ENCODE assay signal across 21 cellular contexts in the genomic region with DNA sequence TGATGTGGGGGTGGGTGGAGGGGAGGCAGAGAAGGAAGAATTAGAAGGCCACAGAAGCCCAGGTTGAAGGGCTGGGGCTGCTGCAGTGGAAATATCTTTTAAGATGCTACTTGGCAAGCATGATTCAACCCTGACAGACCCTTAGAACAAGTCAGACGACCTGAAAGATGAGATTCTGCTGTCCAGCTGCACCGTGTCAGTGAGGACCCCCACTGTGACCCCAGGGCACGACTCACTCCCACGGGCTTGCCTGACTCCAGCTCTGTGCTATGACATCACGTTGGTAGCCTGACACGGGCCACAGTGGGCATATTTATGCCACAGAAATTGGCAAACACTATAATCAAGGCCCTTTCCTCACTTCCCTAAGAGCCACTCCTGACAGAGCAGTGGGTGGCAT. TPM values are rescaled to one million over a fixed set of nuclear protein-coding genes. Genes with fewer than 3 reads are reported as not detected.
DNase-seq lines count a peak whose midpoint lies in the region; ATAC-seq, FAIRE-seq and TF ChIP-seq lines count a peak whose summit lies in the region.
"Had no signal": no experiment of that assay in that cellular context is flagged by ENCODE, and none has a peak within 500 bp of the region (broad histone marks: within the 10 kb centered on the region; RNA-seq: fewer than 3 reads in every experiment).

No MANE protein-coding gene starts in this region.

- no peak overlapping the region for H3K23ac ChIP-seq in neuronal stem cell (ENCODE audit: low read depth, low read length, poor library complexity)

- H3K27me3 ChIP-seq in K562 (ENCODE audit: control insufficient read depth in 2 of 2, insufficient read depth in 2 of 2, low read length in 2 of 2), result no peaks in the 10 kb centered on the region
- no peaks in the 10 kb centered on the region for H3K27me3 ChIP-seq in neuronal stem cell (ENCODE audit: control insufficient read depth in 3 of 3, insufficient read depth in 3 of 3, low read depth in 1 of 3, low read length in 3 of 3)
- H3K27me3 ChIP-seq in transverse colon, result no peaks in the 10 kb centered on the region
- H3K27me3 ChIP-seq: right lobe of liver had no signal

- TF ChIP-seq EP300 in K562 (IDR thresholded peaks at IDR 0.05; ENCODE audit: low read length), result no peak
- TF ChIP-seq EP300 in transverse colon (IDR thresholded peaks at IDR 0.05; ENCODE audit: low read depth), result no peak

- in situ Hi-C loops in K562 (cut with MboI) (no loop called here), transverse colon (cut with MboI; ENCODE audit: low pct_ligation_motif_present in 1 of 4, low pct_unique_long_range_greater_than_20kb in 1 of 4, low sequenced_read_pairs in 3 of 4) (no loop called here)

- 25% methylated on average over 6 of the region's 6 CpGs for WGBS in K562 (ENCODE audit: insufficient coverage, low coverage, missing lambda C conversion rate)
- no CpG with 5 or more reads among the region's 6 CpGs for WGBS in neuronal stem cell (ENCODE audit: extremely low coverage in 2 of 2, insufficient read length in 2 of 2, insufficient replicate concordance in 1 of 2), 2 donors
- whole genome bisulfite sequencing in transverse colon (ENCODE audit: low coverage in 1 of 2), 2 donors, result 68% methylated on average over 6 of the region's 6 CpGs; no CpG with 5 or more reads in 1 of the 2 donors

- H2AFZ ChIP-seq in K562 (ENCODE audit: low read depth, low read length) (no peak overlapping the region), neuronal stem cell (ENCODE audit: low read length) (no peak overlapping the region)
- H2AFZ ChIP-seq: parathyroid adenoma had no signal

- ATAC-seq in K562, result no peak
- ATAC-seq: naive thymus-derived CD4-positive, alpha-beta T cell had no signal

- H3K79me1 ChIP-seq in neuronal stem cell (ENCODE audit: low read depth, low read length), result no peaks in the 10 kb centered on the region

- no peaks in the 10 kb centered on the region for H3K9me3 ChIP-seq in K562 (replicated peaks; ENCODE audit: control insufficient read depth, insufficient read depth, low read depth, low read length)
- no peaks in the 10 kb centered on the region for H3K9me3 ChIP-seq in neuronal stem cell (replicated peaks in 1 of 2; ENCODE audit: control insufficient read depth in 2 of 2, insufficient read depth in 1 of 2, low read depth in 1 of 2, low read length in 2 of 2)
- H3K9me3 ChIP-seq in transverse colon, result no peaks in the 10 kb centered on the region
- H3K9me3 ChIP-seq: right lobe of liver had no signal

- H3K79me2 ChIP-seq in K562 (ENCODE audit: control insufficient read depth, insufficient read depth, low read length), result peaks cover 4% of the 10 kb centered on the region; the same call in 2 of the 3 replicates
- H3K79me2 ChIP-seq: parathyroid adenoma had no signal

- no peak overlapping the region for H2BK12ac ChIP-seq in neuronal stem cell (ENCODE audit: low read length)

- 0 out of 3 replicates have a peak, but pooled peaks cover 3% of the 10 kb centered on the region for H3K36me3 ChIP-seq in K562 (ENCODE audit: control insufficient read depth, insufficient read depth, low read length)
- H3K36me3 ChIP-seq in neuronal stem cell (replicated peaks in 1 of 2; ENCODE audit: control insufficient read depth in 2 of 2, insufficient read depth in 2 of 2, low read length in 2 of 2), result no peaks in the 10 kb centered on the region
- H3K36me3 ChIP-seq in transverse colon, result no peaks in the 10 kb centered on the region
- H3K36me3 ChIP-seq: WERI-Rb-1 had no signal

- no peak for TF ChIP-seq RAD21 in K562 (CRISPR knock-in tag; conservative IDR thresholded peaks at IDR 0.05 in 1 of 2, IDR thresholded peaks at IDR 0.05 in 1 of 2)

- TF ChIP-seq CTCF in C4-2B (conservative IDR thresholded peaks at IDR 0.05), result no peak
- no peak for TF ChIP-seq CTCF in K562 (IDR thresholded peaks at IDR 0.05 in 2 of 3, conservative IDR thresholded peaks at IDR 0.05 in 1 of 3; ENCODE audit: insufficient read depth in 2 of 3, low read depth in 1 of 3, low read length in 3 of 3)
- no peak for TF ChIP-seq CTCF in transverse colon (IDR thresholded peaks at IDR 0.05)

- H4K20me1 ChIP-seq in K562 (replicated peaks; ENCODE audit: control insufficient read depth, insufficient read depth, low read length), result no peaks in the 10 kb centered on the region

- POLR2A ChIA-PET in K562 (lab: Yijun Ruan, JAX), result interaction anchor here (0.6 to 1.6 kb wide), 5 partner anchors 9 to 330 kb away, joined by 3 to 8 read pairs (median 4); a partner anchor contains a TSS

- no peak overlapping the region for H2AK5ac ChIP-seq in neuronal stem cell (ENCODE audit: low read depth, low read length)

- CTCF ChIA-PET in K562 (lab: Yijun Ruan, JAX; ENCODE audit: low intra/inter-chr PET ratio), result no interaction called here

- no peaks in the 10 kb centered on the region for H3K9me1 ChIP-seq in K562 (ENCODE audit: control insufficient read depth, insufficient read depth, low read length)

- H3K4me2 ChIP-seq in K562 (ENCODE audit: insufficient read depth, low read length), result peak overlapping the region; percentile 38; the same call in 1 of the 2 replicates
- H3K4me2 ChIP-seq in neuronal stem cell (ENCODE audit: insufficient read depth, low read length, poor library complexity, severe bottlenecking), result no peak overlapping the region

- TF ChIP-seq POLR2A in K562 (conservative IDR thresholded peaks at IDR 0.05) (no peak), transverse colon (IDR thresholded peaks at IDR 0.05) (no peak)

- intact Hi-C loops in K562 (cut with micrococcal nuclease) (loop anchor here (5.0 kb wide), 2 partner anchors 64 to 84 kb away; a partner anchor contains a TSS), transverse colon (cut with DNase I; ENCODE audit: low total_unique reads) (no loop called here)

- H3K4me3 ChIP-seq in K562, result no peak overlapping the region
- no peak overlapping the region for H3K4me3 ChIP-seq in neuronal stem cell (ENCODE audit: low read length in 2 of 2)
- no peak overlapping the region for H3K4me3 ChIP-seq in transverse colon
- H3K4me3 ChIP-seq: coronary artery, right lobe of liver had no signal

- H3K27ac ChIP-seq in C4-2B (peak overlapping the region; percentile 23), K562 (ENCODE audit: extremely low read depth, low read depth, low read length) (peak overlapping the region; percentile 82; the same call in 2 of the 3 replicates), neuronal stem cell (replicated peaks; ENCODE audit: low read length) (no peak overlapping the region), transverse colon (no peak overlapping the region)
- H3K27ac ChIP-seq: coronary artery, parathyroid adenoma, right lobe of liver, WERI-Rb-1 had no signal

- no peak overlapping the region for H4K91ac ChIP-seq in neuronal stem cell (ENCODE audit: low read depth, low read length, poor library complexity)

- no peak overlapping the region for H2BK120ac ChIP-seq in neuronal stem cell (ENCODE audit: low read depth, low read length)

- H3K4ac ChIP-seq in neuronal stem cell (ENCODE audit: low read length), result no peak overlapping the region

- H3K14ac ChIP-seq in neuronal stem cell (ENCODE audit: low read length), result no peak overlapping the region

- H3K4me1 ChIP-seq in K562 (replicated peaks in 1 of 2; ENCODE audit: control insufficient read depth in 2 of 2, insufficient read depth in 2 of 2, low read length in 2 of 2) (peaks cover 15 to 34% of the 10 kb centered on the region in 2 experiments; a peak in 4 of 5 replicates), neuronal stem cell (ENCODE audit: control insufficient read depth in 2 of 2, insufficient read depth in 1 of 2, low read depth in 1 of 2, low read length in 2 of 2) (peaks cover 4 to 9% of the 10 kb centered on the region in 2 donors), transverse colon (no peaks in the 10 kb centered on the region)

- H2BK5ac ChIP-seq in neuronal stem cell (ENCODE audit: low read length), result no peak overlapping the region

- peak overlapping the region; percentile 20 for H3K18ac ChIP-seq in neuronal stem cell (ENCODE audit: low read length)

- no TSS peak for BruUV-seq in K562 (replicated peaks; lab: Mats Ljungman, UMichigan)

- DNase-seq in M059J (ENCODE audit: low read depth) (peak; percentile 18), K562 (ENCODE audit: extremely low read depth in 1 of 4, low spot score in 3 of 4) (no peak), neuronal stem cell (ENCODE audit: low spot score) (no peak), transverse colon (no peak), COR-L47 (lab: John Stamatoyannopoulos, UW) (no peak), NCI-H524 treated with DMSO at 0.1 percent for 48 hours (lab: John Stamatoyannopoulos, UW) (no peak)
- DNase-seq in activated CD8-positive, alpha-beta memory T cell treated with anti-CD3 and anti-CD28 coated beads, Interleukin-2, amount 50 U/mL, for 4 hours, result no peak
- DNase-seq: CD4-positive, alpha-beta T cell; DMS 273 treated with DMSO at 0.1 percent for 48 hours; NCI-H1048; NCI-H1930; NCI-H345; WERI-Rb-1 had no signal

- no peak for FAIRE-seq in K562 (lab: Jason Lieb, UNC)
- FAIRE-seq: bronchial epithelial cell, H1 had no signal

- H2BK15ac ChIP-seq in neuronal stem cell (ENCODE audit: low read length), result no peak overlapping the region

- H3K9ac ChIP-seq in K562 (ENCODE audit: insufficient read depth in 1 of 2, low read depth in 2 of 2, low read length in 2 of 2), result peak overlapping the region; percentile 4 to 12; a peak in 1 of 4 replicates
- H3K9ac ChIP-seq in neuronal stem cell (ENCODE audit: low read depth, low read length, poor library complexity), result no peak overlapping the region
- H3K9ac ChIP-seq: KMS-11, parathyroid adenoma had no signal

- H4K8ac ChIP-seq in neuronal stem cell (ENCODE audit: low read depth, low read length), result no peak overlapping the region

RNA-seq across cellular contexts. Expression of a gene that starts 36.1 kb away (rescaled TPM):
- total RNA-seq in M059J (2014; rRNA removed; shearing (Covaris generic)), result 8.1 and 13.2 TPM in 2 replicates
- total RNA-seq in K562 (2011; cell fraction: chromatin; rRNA removed; ENCODE audit: low replicate concordance), result 6.4 and 27.6 TPM in 2 replicates
- 47.9 and 52.9 TPM in 2 replicates for total RNA-seq in K562 (2011; cell fraction: nucleolus; rRNA removed)
- total RNA-seq in K562 (2011; cell fraction: nucleoplasm; rRNA removed), result 13.7 and 16.8 TPM in 2 replicates
- total RNA-seq in K562 (2014; rRNA removed), result 41.3 and 53.0 TPM in 2 replicates
- 1.1 and 1.5 TPM in 2 replicates for total RNA-seq in K562 (2014; rRNA removed; fragmentation: Illumina TruSeq; extraction: Trizol)
- 19.4 and 23.0 TPM in 2 replicates for total RNA-seq in K562 (2015; rRNA removed; fragmentation: Illumina TruSeq; extraction: Trizol)
- 59.5 and 60.1 TPM in 2 replicates for total RNA-seq in K562 (2021)
- polyA plus RNA-seq in K562 (2011; rRNA removed), result 6.7 and 11.3 TPM in 2 replicates
- 17.4 and 75.5 TPM in 2 replicates for polyA plus RNA-seq in K562 (2011; cell fraction: cytosol; rRNA removed)
- polyA plus RNA-seq in K562 (2011; cell fraction: nucleus; rRNA removed), result 36.1 and 82.9 TPM in 2 replicates
- 18.4 and 21.2 TPM in 2 replicates for polyA plus RNA-seq in K562 (2012)
- 1.1 and 9.0 TPM in 2 replicates for polyA plus RNA-seq in K562 (2014; fragmentation: Illumina TruSeq; extraction: Trizol)
- polyA plus RNA-seq in K562 (2014; fragmentation: Nextera tagmentation; extraction: Ambion mirVana), result under 1 TPM; 0.10 to 0.14 TPM
- polyA plus RNA-seq in K562 (2014; rRNA removed), result 31.5 and 32.3 TPM in 2 replicates
- polyA minus RNA-seq in K562 (2011; rRNA and poly(A)+ RNA removed), result 1.4 and 3.4 TPM in 2 replicates
- polyA minus RNA-seq in K562 (2011; cell fraction: cytosol; rRNA and poly(A)+ RNA removed), result 23.3 and 29.6 TPM in 2 replicates
- 12.9 and 13.5 TPM in 2 replicates for polyA minus RNA-seq in K562 (2011; cell fraction: nucleus; rRNA and poly(A)+ RNA removed)
- polyA plus RNA-seq in neuronal stem cell (2013, experiment 1 of 2), result 19.8 TPM
- 20.8 TPM for polyA plus RNA-seq in neuronal stem cell (2013, experiment 2 of 2)
- 10 to 100 TPM; 14.3 to 52.3 (median 22.6) TPM for total RNA-seq in transverse colon
- polyA plus RNA-seq: naive thymus-derived CD4-positive, alpha-beta T cell had no signal

RNA-seq across cellular contexts. Expression of a gene that starts 49.7 kb away (rescaled TPM):
- 21.3 and 32.3 TPM in 2 replicates for total RNA-seq in M059J (2014; rRNA removed; shearing (Covaris generic))
- 20.0 and 55.8 TPM in 2 replicates for total RNA-seq in K562 (2011; cell fraction: chromatin; rRNA removed; ENCODE audit: low replicate concordance)
- total RNA-seq in K562 (2011; cell fraction: nucleolus; rRNA removed), result 76.0 and 85.1 TPM in 2 replicates
- 47.9 and 52.4 TPM in 2 replicates for total RNA-seq in K562 (2011; cell fraction: nucleoplasm; rRNA removed)
- total RNA-seq in K562 (2014; rRNA removed) (41.3 and 41.5 TPM in 2 replicates), K562 (2014; rRNA removed; fragmentation: Illumina TruSeq; extraction: Trizol) (8.8 and 10.6 TPM in 2 replicates), K562 (2015; rRNA removed; fragmentation: Illumina TruSeq; extraction: Trizol) (17.8 and 18.7 TPM in 2 replicates), K562 (2021) (26.3 and 27.7 TPM in 2 replicates), transverse colon (10 to 100 TPM; 14.5 to 40.3 (median 37.4) TPM)
- polyA plus RNA-seq in K562 (2011; rRNA removed) (13.9 and 25.0 TPM in 2 replicates), K562 (2014; fragmentation: Illumina TruSeq; extraction: Trizol) (15.1 and 20.9 TPM in 2 replicates), K562 (2014; fragmentation: Nextera tagmentation; extraction: Ambion mirVana) (1 to 10 TPM in 1 of 2 experiments, under 1 TPM in 1; 0.75 to 3.0 TPM), K562 (2014; rRNA removed) (31.1 and 31.9 TPM in 2 replicates)
- polyA plus RNA-seq in K562 (2011; cell fraction: cytosol; rRNA removed), result 36.6 and 88.7 TPM in 2 replicates
- polyA plus RNA-seq in K562 (2011; cell fraction: nucleus; rRNA removed), result 50.0 and 76.3 TPM in 2 replicates
- 24.5 and 28.6 TPM in 2 replicates for polyA plus RNA-seq in K562 (2012)
- 6.2 and 7.5 TPM in 2 replicates for polyA minus RNA-seq in K562 (2011; rRNA and poly(A)+ RNA removed)
- polyA minus RNA-seq in K562 (2011; cell fraction: cytosol; rRNA and poly(A)+ RNA removed), result 16.9 and 20.8 TPM in 2 replicates
- 22.8 and 26.4 TPM in 2 replicates for polyA minus RNA-seq in K562 (2011; cell fraction: nucleus; rRNA and poly(A)+ RNA removed)
- 25.4 TPM for polyA plus RNA-seq in neuronal stem cell (2013, experiment 1 of 2)
- polyA plus RNA-seq in neuronal stem cell (2013, experiment 2 of 2), result 23.9 TPM

Comparison
In these comparisons a context has a peak if more than half of its experiments do, and no peak if none do; other contexts are left out.
1. H3K27ac ChIP-seq: peak in C4-2B (single experiment) and K562 (single experiment); none in neuronal stem cell (single experiment) and transverse colon (0 of 4).